24 cellular contexts compared by ENCODE assay signal in genomic region chr19:50542825-50543428, GRCh38. TPM values are rescaled to one million over a fixed set of nuclear protein-coding genes. Genes with fewer than 3 reads are reported as not detected.
DNase-seq lines count a peak whose midpoint lies in the region; ATAC-seq and TF ChIP-seq lines count a peak whose summit lies in the region.
"Had no signal": no experiment of that assay in that cellular context is flagged by ENCODE, and none has a peak within 500 bp of the region (broad histone marks: within the 10 kb centered on the region; RNA-seq: fewer than 3 reads in every experiment).

No MANE protein-coding gene starts in this region.

- no peaks in the 10 kb centered on the region for H3K9me3 Mint-ChIP-seq in neural crest cell
- no peaks in the 10 kb centered on the region for H3K9me3 Mint-ChIP-seq in activated CD8-positive, alpha-beta T cell treated with anti-CD3 and anti-CD28 coated beads, Interleukin-2, amount 10 ng/mL, durations not matched to agents 7 days and 5 days (ENCODE audit: insufficient read depth)
- H3K9me3 Mint-ChIP-seq: IgD-negative memory B cell had no signal

- no peaks in the 10 kb centered on the region for H4K20me1 ChIP-seq in BLaER1

- peaks cover 65% of the 10 kb centered on the region for H3K4me1 ChIP-seq in BLaER1
- H3K4me1 ChIP-seq: SJCRH30 had no signal

- peaks cover 3% of the 10 kb centered on the region for H3K36me3 Mint-ChIP-seq in neural crest cell (ENCODE audit: low read depth)
- H3K36me3 Mint-ChIP-seq in activated CD8-positive, alpha-beta T cell treated with anti-CD3 and anti-CD28 coated beads, Interleukin-2, amount 10 ng/mL, durations not matched to agents 7 days and 5 days (ENCODE audit: low read depth), result no peaks in the 10 kb centered on the region
- H3K36me3 Mint-ChIP-seq: CD14-positive monocyte, IgD-negative memory B cell had no signal

- peak; percentile 25 for DNase-seq in NCI-H1694 (lab: John Stamatoyannopoulos, UW)
- DNase-seq in neural crest cell (ENCODE audit: low read depth, low spot score), result no peak
- no peak for DNase-seq in NCI-H1930 (lab: John Stamatoyannopoulos, UW)
- no peak for DNase-seq in activated CD8-positive, alpha-beta T cell treated with anti-CD3 and anti-CD28 coated beads, Interleukin-2, amount 10 ng/mL, durations not matched to agents 7 days and 5 days
- no peak for DNase-seq in activated CD8-positive, alpha-beta memory T cell treated with anti-CD3 and anti-CD28 coated beads, Interleukin-2, amount 50 U/mL, for 4 hours
- DNase-seq in mesenteric fat pad (ENCODE audit: low spot score), result no peak
- DNase-seq: AML-193, EL, GOT3, HCEC 1CT, NCI-H1092, NCI-H1436, NCI-H2029 treated with DMSO at 0.1 percent for 48 hours, NCI-H2171, NCI-H345, NCI-H526 treated with DMSO at 0.1 percent for 48 hours, OCI-M1, SJCRH30 had no signal

- POLR2A ChIA-PET in activated CD8-positive, alpha-beta T cell treated with anti-CD3 and anti-CD28 coated beads, Interleukin-2, amount 10 ng/mL, durations not matched to agents 7 days and 5 days (lab: Charles Lee), result no interaction called here

- no peaks in the 10 kb centered on the region for H3K9me3 ChIP-seq in BLaER1
- H3K9me3 ChIP-seq: SJCRH30 had no signal

- H3K27ac ChIP-seq in BLaER1 (peak overlapping the region; percentile 58), cingulate gyrus (ENCODE audit: low read depth, low read length) (peak overlapping the region; percentile 72)
- H3K27ac ChIP-seq: HL-60, SJCRH30 had no signal

- H3K27me3 Mint-ChIP-seq in neural crest cell (ENCODE audit: low read depth), result no peaks in the 10 kb centered on the region
- H3K27me3 Mint-ChIP-seq in activated CD8-positive, alpha-beta T cell treated with anti-CD3 and anti-CD28 coated beads, Interleukin-2, amount 10 ng/mL, durations not matched to agents 7 days and 5 days (ENCODE audit: low read depth), result no peaks in the 10 kb centered on the region

- TF ChIP-seq CTCF in neural crest cell (conservative IDR thresholded peaks at IDR 0.05), result no peak

- CTCF ChIA-PET in activated CD8-positive, alpha-beta T cell treated with anti-CD3 and anti-CD28 coated beads, Interleukin-2, amount 10 ng/mL, durations not matched to agents 7 days and 5 days (lab: Charles Lee), result interaction anchor here (3.3 kb wide), 1 partner anchor 14 kb away, joined by 20 read pairs; no protein-coding TSS in a partner anchor

- no peak for ATAC-seq in activated CD8-positive, alpha-beta T cell treated with anti-CD3 and anti-CD28 coated beads, Interleukin-2, amount 10 ng/mL, durations not matched to agents 7 days and 5 days

- no peak overlapping the region for H3K4me3 Mint-ChIP-seq in neural crest cell
- no peak overlapping the region for H3K4me3 Mint-ChIP-seq in activated CD8-positive, alpha-beta T cell treated with anti-CD3 and anti-CD28 coated beads, Interleukin-2, amount 10 ng/mL, durations not matched to agents 7 days and 5 days
- H3K4me3 Mint-ChIP-seq: CD14-positive monocyte had no signal

- no peak overlapping the region; the same call in 1 of the 2 replicates for H3K9ac ChIP-seq in BLaER1

- H3K36me3 ChIP-seq in BLaER1, result no peaks in the 10 kb centered on the region
- H3K36me3 ChIP-seq: SJCRH30 had no signal

- peaks cover 12% of the 10 kb centered on the region for H3K4me1 Mint-ChIP-seq in neural crest cell
- no peaks in the 10 kb centered on the region for H3K4me1 Mint-ChIP-seq in activated CD8-positive, alpha-beta T cell treated with anti-CD3 and anti-CD28 coated beads, Interleukin-2, amount 10 ng/mL, durations not matched to agents 7 days and 5 days (ENCODE audit: low read depth)
- H3K4me1 Mint-ChIP-seq: CD14-positive monocyte had no signal

- H3K4me3 ChIP-seq in BLaER1, result no peak overlapping the region
- H3K4me3 ChIP-seq: SJCRH30 had no signal

- H3K4me2 ChIP-seq in BLaER1, result peak overlapping the region; percentile 80

- peak overlapping the region; percentile 57 for H3K27ac Mint-ChIP-seq in neural crest cell (ENCODE audit: unreplicated experiment)
- no peak overlapping the region for H3K27ac Mint-ChIP-seq in activated CD8-positive, alpha-beta T cell treated with anti-CD3 and anti-CD28 coated beads, Interleukin-2, amount 10 ng/mL, durations not matched to agents 7 days and 5 days
- H3K27ac Mint-ChIP-seq: IgD-negative memory B cell had no signal

- H3K27me3 ChIP-seq in BLaER1, result no peaks in the 10 kb centered on the region

RNA-seq across cellular contexts. Expression of gene LRRC4B, which starts 25.3 kb away (rescaled TPM):
- 42.5 and 50.2 TPM in 2 replicates for total RNA-seq in neural crest cell
- not detected for total RNA-seq in activated CD8-positive, alpha-beta T cell treated with anti-CD3 and anti-CD28 coated beads, Interleukin-2, amount 10 ng/mL, durations not matched to agents 7 days and 5 days
- total RNA-seq in mesenteric fat pad, result 1.6 TPM

RNA-seq across cellular contexts. Expression of gene ASPDH, which starts 29.2 kb away (rescaled TPM):
- 1.2 TPM in 1 of 2 replicates, not detected in the other for total RNA-seq in neural crest cell
- total RNA-seq in activated CD8-positive, alpha-beta T cell treated with anti-CD3 and anti-CD28 coated beads, Interleukin-2, amount 10 ng/mL, durations not matched to agents 7 days and 5 days, result not detected
- not detected for total RNA-seq in mesenteric fat pad
- total RNA-seq: A172, SJCRH30 had no signal

RNA-seq across cellular contexts. Expression of gene JOSD2, which starts 31.9 kb away (rescaled TPM):
- total RNA-seq in neural crest cell (10.9 and 13.5 TPM in 2 replicates), mesenteric fat pad (44.9 TPM)
- 10 to 100 TPM; 49.8 to 51.3 TPM for total RNA-seq in activated CD8-positive, alpha-beta T cell treated with anti-CD3 and anti-CD28 coated beads, Interleukin-2, amount 10 ng/mL, durations not matched to agents 7 days and 5 days

Comparison
In these comparisons a context has a peak if more than half of its experiments do, and no peak if none do; other contexts are left out.
1. RNA of gene LRRC4B, which starts 25.3 kb away (total RNA-seq): 42.5 to 50.2 TPM in neural crest cell; 1.6 TPM in mesenteric fat pad (single experiment) and not detected in activated CD8-positive, alpha-beta T cell treated with anti-CD3 and anti-CD28 coated beads, Interleukin-2, amount 10 ng/mL, durations not matched to agents 7 days and 5 days; every median in the first group is over 10 times any median in the second.